In the genomic region with DNA sequence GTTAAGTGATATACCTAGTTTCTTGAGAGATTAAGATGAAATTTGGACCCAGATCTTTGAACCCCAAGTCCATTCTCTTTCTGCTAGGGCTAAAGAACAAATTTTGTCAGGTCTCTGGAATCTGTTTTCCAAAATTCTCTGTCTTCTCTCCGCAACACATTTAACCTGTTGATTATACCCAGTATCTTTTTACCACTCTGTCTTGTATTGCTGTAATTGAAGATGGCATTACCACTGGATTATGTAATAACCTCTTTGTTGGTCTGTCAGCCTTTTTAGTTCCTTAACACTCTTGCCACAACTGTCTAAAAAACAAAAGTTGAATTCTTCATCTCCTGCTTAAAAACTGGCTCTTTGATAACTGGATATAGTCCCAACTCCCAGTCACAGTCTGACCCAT, we compare ENCODE assay signal across 1 cellular context.
TF ChIP-seq lines count a peak whose summit lies in the region.

No MANE protein-coding gene starts in this region.

TF ChIP-seq in HepG2, 621 proteins besides CTCF, POLR2A, EP300 and RAD21:
- TF ChIP-seq SP2 (CRISPR knock-in tag; IDR thresholded peaks at IDR 0.05): no peak
- TF ChIP-seq, protein P1, sequence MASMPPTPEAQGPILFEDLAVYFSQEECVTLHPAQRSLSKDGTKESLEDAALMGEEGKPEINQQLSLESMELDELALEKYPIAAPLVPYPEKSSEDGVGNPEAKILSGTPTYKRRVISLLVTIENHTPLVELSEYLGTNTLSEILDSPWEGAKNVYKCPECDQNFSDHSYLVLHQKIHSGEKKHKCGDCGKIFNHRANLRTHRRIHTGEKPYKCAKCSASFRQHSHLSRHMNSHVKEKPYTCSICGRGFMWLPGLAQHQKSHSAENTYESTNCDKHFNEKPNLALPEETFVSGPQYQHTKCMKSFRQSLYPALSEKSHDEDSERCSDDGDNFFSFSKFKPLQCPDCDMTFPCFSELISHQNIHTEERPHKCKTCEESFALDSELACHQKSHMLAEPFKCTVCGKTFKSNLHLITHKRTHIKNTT (CRISPR knock-in tag; IDR thresholded peaks at IDR 0.05): no peak
- TF ChIP-seq ZNF556 (CRISPR knock-in tag; IDR thresholded peaks at IDR 0.05; ENCODE audit: borderline replicate concordance): no peak
